8 cellular contexts compared by ENCODE assay signal in genomic region chr16:75242436-75243078, GRCh38. TPM values are rescaled to one million over a fixed set of nuclear protein-coding genes. Genes with fewer than 3 reads are reported as not detected.
"Had no signal": no experiment of that assay in that cellular context is flagged by ENCODE, and none has a peak within 500 bp of the region (broad histone marks: within the 10 kb centered on the region; RNA-seq: fewer than 3 reads in every experiment).

No MANE protein-coding gene starts in this region.

RNA-seq across cellular contexts. Expression of gene BCAR1, which starts 8.9 kb away (rescaled TPM):
- total RNA-seq: activated naive CD8-positive, alpha-beta T cell treated with anti-CD3 and anti-CD28 coated beads, Interleukin-2, amount 10 ng/mL, durations not matched to agents 7 days and 5 days had no signal

RNA-seq across cellular contexts. Expression of gene CTRB1, which starts 23.8 kb away (rescaled TPM):
- total RNA-seq: activated CD4-positive, alpha-beta T cell treated with anti-CD3 and anti-CD28 coated beads, Interleukin-2, amount 10 ng/mL, durations not matched to agents 7 days and 5 days; activated CD8-positive, alpha-beta T cell treated with anti-CD3 and anti-CD28 coated beads, Interleukin-2, amount 10 ng/mL, durations not matched to agents 7 days and 5 days; activated naive CD8-positive, alpha-beta T cell treated with anti-CD3 and anti-CD28 coated beads, Interleukin-2, amount 10 ng/mL, durations not matched to agents 7 days and 5 days; activated T-helper 2 cell treated with anti-CD3 and anti-CD28 coated beads, Interferon-gamma antibody, Interleukin-2, Interleukin-4, amounts not matched to agents 10 μg/mL and 5 μg/mL and 100 μg/mL, durations not matched to agents 14 hours and 24 hours and 36 hours; lung microvascular endothelial cell; mononuclear cell; sigmoid colon; ureter had no signal

RNA-seq across cellular contexts. Expression of gene CTRB2, which starts 35.6 kb away (rescaled TPM):
- total RNA-seq: activated CD4-positive, alpha-beta T cell treated with anti-CD3 and anti-CD28 coated beads, Interleukin-2, amount 10 ng/mL, durations not matched to agents 7 days and 5 days; activated CD8-positive, alpha-beta T cell treated with anti-CD3 and anti-CD28 coated beads, Interleukin-2, amount 10 ng/mL, durations not matched to agents 7 days and 5 days; activated naive CD8-positive, alpha-beta T cell treated with anti-CD3 and anti-CD28 coated beads, Interleukin-2, amount 10 ng/mL, durations not matched to agents 7 days and 5 days; activated T-helper 2 cell treated with anti-CD3 and anti-CD28 coated beads, Interferon-gamma antibody, Interleukin-2, Interleukin-4, amounts not matched to agents 10 μg/mL and 5 μg/mL and 100 μg/mL, durations not matched to agents 14 hours and 24 hours and 36 hours; lung microvascular endothelial cell; mononuclear cell; sigmoid colon; ureter had no signal
